In genomic region chr4:74291468-74291867, GRCh38 we compare ENCODE assay signal across 31 cellular contexts. TPM values are rescaled to one million over a fixed set of nuclear protein-coding genes. Genes with fewer than 3 reads are reported as not detected.
"Had no signal": no experiment of that assay in that cellular context is flagged by ENCODE, and none has a peak within 500 bp of the region (broad histone marks: within the 10 kb centered on the region; RNA-seq: fewer than 3 reads in every experiment).

No MANE protein-coding gene starts in this region.

- H3K27me3 ChIP-seq: adrenal gland, body of pancreas had no signal

- FAIRE-seq: colon, frontal cortex had no signal

- H3K9me3 ChIP-seq: adrenal gland, body of pancreas had no signal

- H3K27ac ChIP-seq: adrenal gland, body of pancreas, WERI-Rb-1 had no signal

- ATAC-seq: activated CD4-positive, CD25-positive, alpha-beta regulatory T cell treated with anti-CD3 and anti-CD28 coated beads, Interleukin-2, amount 50 U/mL, for 24 hours; activated CD8-positive, alpha-beta T cell treated with anti-CD3 and anti-CD28 coated beads for 36 hours; activated naive CD8-positive, alpha-beta T cell treated with anti-CD3 and anti-CD28 coated beads, Interleukin-2, amount 50 U/mL, for 24 hours; body of pancreas; effector memory CD8-positive, alpha-beta T cell; esophagus mucosa; T-helper 17 cell had no signal

- H3K36me3 ChIP-seq: adrenal gland, WERI-Rb-1 had no signal

- DNase-seq: activated B cell treated with CpG ODN at 0.5 μM for 24 hours; activated CD4-positive, alpha-beta T cell treated with anti-CD3 and anti-CD28 coated beads for 48 hours; activated CD4-positive, alpha-beta T cell treated with anti-CD3 and anti-CD28 coated beads, Interleukin-2, amount 50 U/mL, for 1 hour; activated CD4-positive, alpha-beta T cell treated with anti-CD3 and anti-CD28 coated beads, Interleukin-2, amount 50 U/mL, for 48 hours; activated CD8-positive, alpha-beta memory T cell treated with anti-CD3 and anti-CD28 coated beads for 24 hours; activated CD8-positive, alpha-beta T cell treated with anti-CD3 and anti-CD28 coated beads for 36 hours; activated effector memory CD4-positive, alpha-beta T cell treated with anti-CD3 and anti-CD28 coated beads, Interleukin-2, amount 50 U/mL, for 16 hours; activated naive CD4-positive, alpha-beta T cell treated with anti-CD3 and anti-CD28 coated beads for 36 hours; activated naive CD8-positive, alpha-beta T cell treated with anti-CD3 and anti-CD28 coated beads for 36 hours; activated naive CD8-positive, alpha-beta T cell treated with anti-CD3 and anti-CD28 coated beads, Interleukin-2, amount 50 U/mL, for 24 hours; activated T-cell treated with anti-CD3 and anti-CD28 coated beads, Interleukin-2, amount 50 U/mL, for 48 hours; adrenal gland; amygdala; aorta; body of pancreas; caudate nucleus; cortex of kidney; dermis blood vessel endothelial cell; effector CD4-positive, alpha-beta T cell; effector memory CD8-positive, alpha-beta T cell; foreskin fibroblast; head of caudate nucleus; T-helper 17 cell; T1000; WERI-Rb-1 had no signal

- H3K4me3 ChIP-seq: adrenal gland, body of pancreas had no signal

- H3K4me1 ChIP-seq: adrenal gland, body of pancreas had no signal

RNA-seq across cellular contexts. Expression of gene EPGN, which starts 16.8 kb away (rescaled TPM):
- total RNA-seq: activated B cell treated with CpG ODN at 0.5 μM for 24 hours; activated CD8-positive, alpha-beta T cell treated with anti-CD3 and anti-CD28 coated beads for 36 hours; activated naive CD4-positive, alpha-beta T cell treated with anti-CD3 and anti-CD28 coated beads for 36 hours; activated naive CD8-positive, alpha-beta T cell treated with anti-CD3 and anti-CD28 coated beads for 36 hours; activated T-helper 1 cell treated with anti-CD3 and anti-CD28 coated beads, Interleukin-12 subunit alpha, Interleukin-12 subunit beta, Interleukin-2, Interleukin-4 antibody, amounts not matched to agents 30 ng/mL and 10 ng/mL and 1 ng/mL, durations not matched to agents 14 hours and 24 hours and 36 hours; activated T-helper 2 cell treated with anti-CD3 and anti-CD28 coated beads, Interferon-gamma antibody, Interleukin-2, Interleukin-4, amounts not matched to agents 10 μg/mL and 5 μg/mL and 100 μg/mL, durations not matched to agents 14 hours and 24 hours and 36 hours; body of pancreas; frontal cortex; T-helper 17 cell had no signal
